In genomic region chr11:45537617-45538016, GRCh38 we compare ENCODE assay signal across 15 cellular contexts.
"Had no signal": no experiment of that assay in that cellular context is flagged by ENCODE, and none has a peak within 500 bp of the region (broad histone marks: within the 10 kb centered on the region; RNA-seq: fewer than 3 reads in every experiment).

No MANE protein-coding gene starts in this region.

- DNase-seq: activated B cell treated with CpG ODN at 0.5 μM for 24 hours; activated CD4-positive, alpha-beta T cell treated with anti-CD3 and anti-CD28 coated beads, Interleukin-2, amount 50 U/mL, for 1 hour; activated gamma-delta T cell; aorta; colonic mucosa; effector CD8-positive, alpha-beta T cell; immature natural killer cell; left colon; right lobe of liver; spleen; stimulated activated CD4-positive, alpha-beta T cell treated with anti-CD3 and anti-CD28 coated beads, Interleukin-1b, Interleukin-23, amount 100 ng/mL, for 48 hours; stimulated activated naive B cell treated with anti-CD40 and anti-IgM and Interleukin-4, amounts not matched to agents 10 μg/mL and 1 μg/mL and 100 μg/mL, for 72 hours had no signal

- H3K27ac ChIP-seq: cardiac muscle cell, colonic mucosa, prostate gland, right lobe of liver, spleen had no signal

- ATAC-seq: left colon; SK-N-SH treated with all-trans-retinoic acid at 6 μM for 48 hours; stimulated activated naive B cell treated with anti-CD40 and anti-IgM and Interleukin-4, amounts not matched to agents 10 μg/mL and 1 μg/mL and 100 μg/mL, for 72 hours had no signal

- H3K36me3 ChIP-seq: cardiac muscle cell, colonic mucosa, prostate gland, right lobe of liver, spleen had no signal

- H3K4me3 ChIP-seq: cardiac muscle cell, colonic mucosa, prostate gland, right lobe of liver, spleen had no signal

- H3K4me1 ChIP-seq: colonic mucosa, prostate gland, right lobe of liver, spleen had no signal

- H3K27me3 ChIP-seq: colonic mucosa, right lobe of liver had no signal
